1 cellular context compared by ENCODE assay signal in genomic region chr14:86798330-86798729, GRCh38.
A peak's percentile ranks its signal among the peaks of the same experiment; 100 is the strongest.
TF ChIP-seq lines count a peak whose summit lies in the region.

No MANE protein-coding gene starts in this region.

TF ChIP-seq in IMR-90, 13 proteins besides CTCF, POLR2A, EP300 and RAD21:
- TF ChIP-seq RCOR1 (IDR thresholded peaks at IDR 0.05; ENCODE audit: insufficient replicate concordance, low read length) (no peak), USF2 (IDR thresholded peaks at IDR 0.05; ENCODE audit: low read depth, low read length) (no peak), BHLHE40 (IDR thresholded peaks at IDR 0.05; ENCODE audit: low read depth, low read length) (no peak), ELK1 (IDR thresholded peaks at IDR 0.05; ENCODE audit: borderline replicate concordance, low read depth, low read length) (no peak), CEBPB (IDR thresholded peaks at IDR 0.05; ENCODE audit: low read depth, low read length) (no peak), NFE2L2 (IDR thresholded peaks at IDR 0.05; ENCODE audit: low read depth, low read length) (peak; percentile 76), MXI1 (IDR thresholded peaks at IDR 0.05; ENCODE audit: borderline replicate concordance, low read depth, low read length) (no peak)
TF ChIP-seq in IMR-90: peak in this region for 1.
